ENCODE assay signal across 14 cellular contexts in genomic region chr17:35256629-35257028, GRCh38. TPM values are rescaled to one million over a fixed set of nuclear protein-coding genes. Genes with fewer than 3 reads are reported as not detected.
A peak's percentile ranks its signal among the peaks of the same experiment; 100 is the strongest.
DNase-seq lines count a peak whose midpoint lies in the region; ATAC-seq and TF ChIP-seq lines count a peak whose summit lies in the region.
"Had no signal": no experiment of that assay in that cellular context is flagged by ENCODE, and none has a peak within 500 bp of the region (broad histone marks: within the 10 kb centered on the region; RNA-seq: fewer than 3 reads in every experiment).

No MANE protein-coding gene starts in this region.

- H3K18ac ChIP-seq in mesenchymal stem cell (ENCODE audit: low read depth in 1 of 2, low read length in 2 of 2), result no peak overlapping the region

- DNase-seq in DMS79 treated with DMSO at 0.1 percent for 48 hours (lab: John Stamatoyannopoulos, UW), result peak; percentile 66
- DNase-seq in mesenchymal stem cell, result no peak
- DNase-seq in medulla oblongata (ENCODE audit: extremely low spot score), result no peak
- no peak for DNase-seq in Peyer's patch
- DNase-seq: activated T-cell treated with anti-CD3 and anti-CD28 coated beads, Interleukin-2, amount 50 U/mL, for 48 hours; cerebellar nuclear complex; stimulated activated CD4-positive, alpha-beta T cell treated with anti-CD3 and anti-CD28 coated beads, Interleukin-4, amount 100 ng/mL, for 4 hours; testis had no signal

- H2AFZ ChIP-seq in mesenchymal stem cell (ENCODE audit: low read depth, low read length), result no peak overlapping the region
- H2AFZ ChIP-seq: parathyroid adenoma had no signal

- no peak overlapping the region for H2BK15ac ChIP-seq in mesenchymal stem cell (ENCODE audit: low read depth, poor library complexity, severe bottlenecking)

- no peak for TF ChIP-seq POLR2A in Peyer's patch (IDR thresholded peaks at IDR 0.05)

- peak overlapping the region; percentile 35 for H4K91ac ChIP-seq in mesenchymal stem cell (ENCODE audit: low read length)

- 82% methylated on average over 5 of the region's 5 CpGs for WGBS in mesenchymal stem cell

- no peak overlapping the region for H3K4me3 ChIP-seq in mesenchymal stem cell (ENCODE audit: insufficient read depth in 1 of 2, low read depth in 1 of 2, low read length in 2 of 2)
- H3K4me3 ChIP-seq in Peyer's patch, result no peak overlapping the region
- H3K4me3 ChIP-seq: testis had no signal

- TF ChIP-seq CTCF in C4-2B (conservative IDR thresholded peaks at IDR 0.05), result no peak
- no peak for TF ChIP-seq CTCF in VCaP (conservative IDR thresholded peaks at IDR 0.05)
- peak in 2 of 6 experiments; percentile 2 to 7 for TF ChIP-seq CTCF in Peyer's patch (IDR thresholded peaks at IDR 0.05)

- peaks cover 0 to 5% of the 10 kb centered on the region in 2 experiments for H3K27me3 ChIP-seq in mesenchymal stem cell (ENCODE audit: control insufficient read depth in 1 of 2, insufficient read depth in 1 of 2, low read length in 2 of 2)
- no peaks in the 10 kb centered on the region for H3K27me3 ChIP-seq in Peyer's patch
- H3K27me3 ChIP-seq: testis had no signal

- H3K14ac ChIP-seq in mesenchymal stem cell (ENCODE audit: low read length in 2 of 2), result no peak overlapping the region

- H3K4ac ChIP-seq in mesenchymal stem cell (ENCODE audit: low read depth in 1 of 2, low read length in 2 of 2), result no peak overlapping the region

- H2BK12ac ChIP-seq in mesenchymal stem cell (ENCODE audit: low read length in 2 of 2), result no peak overlapping the region

- H2BK5ac ChIP-seq in mesenchymal stem cell (ENCODE audit: low read depth, low read length, poor library complexity, severe bottlenecking), result no peak overlapping the region

- H3K9me3 ChIP-seq in mesenchymal stem cell (ENCODE audit: control insufficient read depth, low read length), result no peaks in the 10 kb centered on the region
- no peaks in the 10 kb centered on the region for H3K9me3 ChIP-seq in Peyer's patch
- H3K9me3 ChIP-seq: Caco-2, testis had no signal

- H2AK5ac ChIP-seq in mesenchymal stem cell (ENCODE audit: low read length, severe bottlenecking), result no peak overlapping the region

- H3K9ac ChIP-seq in mesenchymal stem cell (ENCODE audit: low read length), result no peak overlapping the region
- H3K9ac ChIP-seq: parathyroid adenoma had no signal

- H4K8ac ChIP-seq in mesenchymal stem cell (ENCODE audit: low read length), result no peak overlapping the region

- ATAC-seq in GM19328 (IDR thresholded peaks at IDR 0.05; ENCODE audit: unreplicated experiment) (no peak), HG03439 (IDR thresholded peaks at IDR 0.05; ENCODE audit: unreplicated experiment) (no peak)

- H3K27ac ChIP-seq in C4-2B (peak overlapping the region; percentile 93), VCaP (peak overlapping the region; percentile 91), mesenchymal stem cell (ENCODE audit: low read length, poor library complexity, severe bottlenecking) (no peak overlapping the region), Peyer's patch (no peak overlapping the region)
- H3K27ac ChIP-seq: parathyroid adenoma, testis had no signal

- H3K4me2 ChIP-seq in mesenchymal stem cell (ENCODE audit: low read length, poor library complexity, severe bottlenecking), result no peak overlapping the region

- H3K23ac ChIP-seq in mesenchymal stem cell (ENCODE audit: low read length in 2 of 2), result no peak overlapping the region

- H3K4me1 ChIP-seq in mesenchymal stem cell (ENCODE audit: control insufficient read depth, insufficient read depth, low read depth, low read length), result peaks cover 3% of the 10 kb centered on the region
- H3K4me1 ChIP-seq in Peyer's patch, result peaks cover 0 to 24% (median 5%) of the 10 kb centered on the region in 4 donors
- H3K4me1 ChIP-seq: Caco-2, testis had no signal

- no peak overlapping the region for H2BK120ac ChIP-seq in mesenchymal stem cell (ENCODE audit: low read depth, low read length)

- peaks cover 0 to 61% of the 10 kb centered on the region in 2 experiments for H3K36me3 ChIP-seq in mesenchymal stem cell (ENCODE audit: control insufficient read depth in 1 of 2, insufficient read depth in 2 of 2, low read depth in 1 of 2, low read length in 2 of 2)
- H3K36me3 ChIP-seq in Peyer's patch, result peaks cover 0 to 9% (median 0%) of the 10 kb centered on the region in 3 donors

- H3K79me1 ChIP-seq in mesenchymal stem cell (replicated peaks; ENCODE audit: low read length, poor library complexity, severe bottlenecking), result no peaks in the 10 kb centered on the region

RNA-seq across cellular contexts. Expression of gene SLFN5, which starts 13.8 kb away (rescaled TPM):
- 11.9 TPM for polyA plus RNA-seq in mesenchymal stem cell (2013, experiment 1 of 2)
- 11.0 TPM for polyA plus RNA-seq in mesenchymal stem cell (2013, experiment 2 of 2)
- 10 to 100 TPM in 2 of 4 donors, 1 to 10 TPM in 2; 6.8 to 35.5 (median 11.4) TPM for total RNA-seq in Peyer's patch

Comparison
In these comparisons a context has a peak if more than half of its experiments do, and no peak if none do; other contexts are left out.
1. H3K27ac ChIP-seq: peak in C4-2B (single experiment) and VCaP (single experiment); none in mesenchymal stem cell (single experiment) and Peyer's patch (0 of 4).